In the genomic region with DNA sequence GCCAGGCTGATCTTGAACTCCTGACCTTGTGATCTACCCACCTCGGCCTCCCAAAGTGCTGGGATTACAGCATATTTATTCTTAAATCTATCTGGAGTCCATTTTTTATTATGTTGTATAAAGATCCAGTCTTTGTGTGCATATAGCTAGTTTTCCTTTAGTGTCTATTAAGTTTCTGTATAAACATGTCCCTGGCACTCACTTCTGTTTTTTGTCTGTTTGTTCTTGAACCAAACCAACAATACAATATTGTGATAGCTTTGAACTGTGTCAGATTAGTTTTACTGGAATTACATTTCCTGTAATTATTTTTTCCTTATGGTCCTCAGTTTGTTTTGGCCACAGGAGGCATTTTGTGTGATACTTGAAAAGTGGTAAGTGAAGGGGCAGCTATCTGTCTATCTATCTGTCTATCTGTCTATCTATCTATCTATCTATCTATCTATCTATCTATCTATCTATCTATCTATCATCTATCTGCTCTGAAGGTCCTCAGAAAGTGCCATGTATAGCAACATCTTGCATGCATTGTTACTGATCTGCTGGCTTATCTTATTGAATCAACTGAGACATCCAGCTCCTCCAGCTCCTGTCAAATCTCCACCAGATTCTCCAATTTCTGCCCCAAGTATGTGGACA, we compare ENCODE assay signal across 15 cellular contexts.
DNase-seq lines count a peak whose midpoint lies in the region; ATAC-seq and TF ChIP-seq lines count a peak whose summit lies in the region.
"Had no signal": no experiment of that assay in that cellular context is flagged by ENCODE, and none has a peak within 500 bp of the region (broad histone marks: within the 10 kb centered on the region; RNA-seq: fewer than 3 reads in every experiment).

No MANE protein-coding gene starts in this region.

- H3K79me2 ChIP-seq in mesendoderm (ENCODE audit: control insufficient read depth, insufficient read depth, low read length) = no peaks in the 10 kb centered on the region

- no peak overlapping the region for H2AK5ac ChIP-seq in mesendoderm (ENCODE audit: low read length)

- DNase-seq in LNCaP clone FGC (ENCODE audit: low read depth) = peak; percentile 80
- peak; percentile 4 for DNase-seq in NCI-H146 treated with DMSO at 0.1 percent for 48 hours (lab: John Stamatoyannopoulos, UW; ENCODE audit: unreplicated experiment)
- DNase-seq in NCI-H748 treated with DMSO at 0.1 percent for 48 hours (lab: John Stamatoyannopoulos, UW) = peak; percentile 17
- DNase-seq in mesendoderm = no peak
- DNase-seq in mesenteric fat pad (ENCODE audit: low spot score) = no peak
- DNase-seq in NCI-H1105 treated with DMSO at 0.1 percent for 48 hours (lab: John Stamatoyannopoulos, UW) = no peak
- DNase-seq: C1 segment of cervical spinal cord; Caco-2; CD4-positive, alpha-beta memory T cell; DMS153; DND-41; GOT3 had no signal

- H3K9ac ChIP-seq in mesendoderm (ENCODE audit: low read length) = no peak overlapping the region

- no peak overlapping the region for H3K23ac ChIP-seq in mesendoderm (ENCODE audit: low read length)

- H3K4me2 ChIP-seq in mesendoderm (ENCODE audit: low read length) = no peak overlapping the region

- H3K79me1 ChIP-seq in mesendoderm (ENCODE audit: low read length) = no peaks in the 10 kb centered on the region

- no peaks in the 10 kb centered on the region for H3K4me1 ChIP-seq in mesendoderm (ENCODE audit: control insufficient read depth, low read depth, low read length)
- H3K4me1 ChIP-seq: Caco-2, HAP-1 had no signal

- no CpG with 5 or more reads among the region's 1 CpG for WGBS in mesendoderm (ENCODE audit: extremely low coverage, insufficient coverage, low lambda C conversion rate)

- TF ChIP-seq CTCF in LNCaP clone FGC (IDR thresholded peaks at IDR 0.05; ENCODE audit: control insufficient read depth, extremely low read depth, insufficient read depth) (no peak), VCaP (conservative IDR thresholded peaks at IDR 0.05) (no peak)

- no peak overlapping the region for H2BK15ac ChIP-seq in mesendoderm (replicated peaks; ENCODE audit: low read depth)

- no peak overlapping the region for H4K8ac ChIP-seq in mesendoderm (ENCODE audit: low read depth, low read length)

- H3K18ac ChIP-seq in mesendoderm (ENCODE audit: low read length) = no peak overlapping the region

- no peak overlapping the region for H3K56ac ChIP-seq in mesendoderm (ENCODE audit: low read length)

- H2BK120ac ChIP-seq in mesendoderm (ENCODE audit: low read depth, low read length) = no peak overlapping the region

- no peaks in the 10 kb centered on the region for H3K36me3 ChIP-seq in mesendoderm (ENCODE audit: control insufficient read depth, insufficient read depth, low read length)
- H3K36me3 ChIP-seq: HAP-1 had no signal

- H4K5ac ChIP-seq in mesendoderm (ENCODE audit: low read length) = no peak overlapping the region

- H2BK5ac ChIP-seq in mesendoderm (ENCODE audit: low read length) = no peak overlapping the region

- ATAC-seq in HG02870 (IDR thresholded peaks at IDR 0.05; ENCODE audit: unreplicated experiment) = no peak

- H3K4me3 ChIP-seq in LNCaP clone FGC (ENCODE audit: low read depth, low read length) (no peak overlapping the region), mesendoderm (ENCODE audit: low read length) (no peak overlapping the region)
- H3K4me3 ChIP-seq: HAP-1 had no signal

- H3K27ac ChIP-seq in VCaP = peak overlapping the region; percentile 61
- no peak overlapping the region for H3K27ac ChIP-seq in mesendoderm (ENCODE audit: low read depth, low read length)

- no peak overlapping the region for H3K4ac ChIP-seq in mesendoderm (ENCODE audit: low read depth, low read length)

- H3K27me3 ChIP-seq in mesendoderm (ENCODE audit: insufficient read depth, low read length, poor library complexity) = no peaks in the 10 kb centered on the region

Comparison
In these comparisons a context has a peak if more than half of its experiments do, and no peak if none do; other contexts are left out.
1. DNase-seq: peak in LNCaP clone FGC (single experiment), NCI-H146 treated with DMSO at 0.1 percent for 48 hours (single experiment) and NCI-H748 treated with DMSO at 0.1 percent for 48 hours (single experiment); none in mesendoderm (single experiment), mesenteric fat pad (single experiment) and NCI-H1105 treated with DMSO at 0.1 percent for 48 hours (single experiment).